In genomic region chr13:49421391-49421790, GRCh38 we compare ENCODE assay signal across 1 cellular context.
TF ChIP-seq lines count a peak whose summit lies in the region.

No MANE protein-coding gene starts in this region.

TF ChIP-seq in SK-N-SH treated with all-trans-retinoic acid at 6 μM for 48 hours, 23 proteins besides CTCF, POLR2A, EP300 and RAD21 (continued from another document):
- TF ChIP-seq TSHZ2 (CRISPR knock-in tag; IDR thresholded peaks at IDR 0.05), result no peak
- no peak for TF ChIP-seq ESRRG (CRISPR knock-in tag; IDR thresholded peaks at IDR 0.05)
